In genomic region chr12:67355428-67356385, GRCh38 we compare ENCODE assay signal across 8 cellular contexts.
DNase-seq lines count a peak whose midpoint lies in the region; ATAC-seq and TF ChIP-seq lines count a peak whose summit lies in the region.

No MANE protein-coding gene starts in this region.

- CTCF ChIA-PET in A673 (lab: Charles Lee): interaction anchor here (0.6 to 1.0 kb wide), 24 partner anchors 20 to 877 kb away, joined by 3 to 39 read pairs (median 9); partner anchors contain the start of gene DYRK2
- CTCF ChIA-PET in PC-9 (lab: Charles Lee): interaction anchor here (0.5 to 1.0 kb wide), 16 partner anchors 26 to 1412 kb away, joined by 3 to 25 read pairs (median 10); no protein-coding TSS in a partner anchor

- TF ChIP-seq CTCF in A673 (conservative IDR thresholded peaks at IDR 0.05; ENCODE audit: low read depth, low read length) (peak; percentile 73), PC-9 (conservative IDR thresholded peaks at IDR 0.05) (peak; percentile 84)

- H3K4me3 ChIP-seq in A673 (ENCODE audit: low read depth, low read length, poor library complexity, severe bottlenecking): no peak overlapping the region
- H3K4me3 ChIP-seq in PC-9: no peak overlapping the region

- in situ Hi-C loops in G401 (cut with HindIII; ENCODE audit: low sequenced_read_pairs): no loop called here

- H3F3A ChIP-seq in PC-9 (ENCODE audit: insufficient read depth, low read depth): no peaks in the 10 kb centered on the region; the same call in 1 of the 2 replicates

- H3K27ac ChIP-seq in A673 (ENCODE audit: low read depth, low read length, poor library complexity, severe bottlenecking) (no peak overlapping the region), PC-9 (no peak overlapping the region)

- no peaks in the 10 kb centered on the region for H3K36me3 Mint-ChIP-seq in memory B cell

- ATAC-seq in memory B cell (ENCODE audit: low read depth): peak; percentile 64
- no peak for ATAC-seq in GM21825 (IDR thresholded peaks at IDR 0.05; ENCODE audit: unreplicated experiment)

- no TSS peak for BruUV-seq in A673 (replicated peaks; lab: Mats Ljungman, UMichigan)
- no TSS peak for BruUV-seq in PC-9 (replicated peaks; lab: Mats Ljungman, UMichigan)

- no peaks in the 10 kb centered on the region for H3K9me2 ChIP-seq in PC-9 (ENCODE audit: insufficient read depth)

- peaks cover 16% of the 10 kb centered on the region for H3K4me1 ChIP-seq in A673 (ENCODE audit: insufficient read depth, low read length, poor library complexity, severe bottlenecking)
- H3K4me1 ChIP-seq in PC-9 (replicated peaks; ENCODE audit: insufficient read depth): peaks cover 31% of the 10 kb centered on the region

- no peaks in the 10 kb centered on the region for H4K20me1 ChIP-seq in PC-9 (ENCODE audit: insufficient read depth)

- H3K4me1 Mint-ChIP-seq in memory B cell: no peaks in the 10 kb centered on the region

- H3K36me3 ChIP-seq in A673 (ENCODE audit: insufficient read depth, low read length, poor library complexity, severe bottlenecking): no peaks in the 10 kb centered on the region
- no peaks in the 10 kb centered on the region for H3K36me3 ChIP-seq in PC-9 (ENCODE audit: low read depth)

- POLR2A ChIA-PET in A673 (lab: Charles Lee; ENCODE audit: low non-redundant PET) (interaction anchor here (0.6 kb wide), 1 partner anchor 11 kb away, joined by 6 read pairs; no protein-coding TSS in a partner anchor), PC-9 (lab: Charles Lee; ENCODE audit: unreplicated experiment) (interaction anchor here (0.7 kb wide), 2 partner anchors 101 to 361 kb away, joined by 4 to 11 read pairs; no protein-coding TSS in a partner anchor)

- H3K4me2 ChIP-seq in PC-9: peak overlapping the region; percentile 46

- no peaks in the 10 kb centered on the region for H3K9me3 Mint-ChIP-seq in memory B cell

- H2AFZ ChIP-seq in PC-9: no peak overlapping the region; the same call in 1 of the 2 replicates

- H3K4me3 Mint-ChIP-seq in memory B cell: no peak overlapping the region

- H3K27me3 ChIP-seq in A673 (replicated peaks; ENCODE audit: insufficient read depth, low read depth, low read length, poor library complexity) (peaks cover 17% of the 10 kb centered on the region), PC-9 (ENCODE audit: insufficient read depth, low read depth) (no peaks in the 10 kb centered on the region)

- no peaks in the 10 kb centered on the region for H3K79me2 ChIP-seq in PC-9 (ENCODE audit: low read depth)

- peak; percentile 73 for DNase-seq in A673 (ENCODE audit: low spot score)
- peak; percentile 59 for DNase-seq in G401 (ENCODE audit: low spot score)
- DNase-seq in LHCN-M2 (ENCODE audit: low read depth): peak; percentile 77
- peak; percentile 15 to 68 for DNase-seq in PC-9
- peak; percentile 12 for DNase-seq in effector CD4-positive, alpha-beta T cell
- peak; percentile 13 to 38 for DNase-seq in memory B cell (ENCODE audit: low spot score in 2 of 2)
- DNase-seq in OCI-M2 (lab: John Stamatoyannopoulos, UW; ENCODE audit: unreplicated experiment): no peak

- H3K9me3 ChIP-seq in A673 (ENCODE audit: low read depth, low read length, poor library complexity, severe bottlenecking): no peaks in the 10 kb centered on the region
- peaks cover 2% of the 10 kb centered on the region; the same call in 1 of the 2 replicates for H3K9me3 ChIP-seq in PC-9 (ENCODE audit: insufficient read depth, low read depth)

- no peaks in the 10 kb centered on the region for H3K27me3 Mint-ChIP-seq in memory B cell

- H3K27ac Mint-ChIP-seq in memory B cell: no peak overlapping the region

- intact Hi-C loops in A673 (cut with micrococcal nuclease; ENCODE audit: unreplicated experiment): loop anchor here (1.0 to 5.0 kb wide), 5 partner anchors 60 to 961 kb away; no protein-coding TSS in a partner anchor
- intact Hi-C loops in PC-9 (cut with micrococcal nuclease; ENCODE audit: unreplicated experiment): loop anchor here (1.0 to 5.0 kb wide), 6 partner anchors 86 to 962 kb away; partner anchors contain the start of gene DYRK2
